ENCODE assay signal across 8 cellular contexts in the genomic region with DNA sequence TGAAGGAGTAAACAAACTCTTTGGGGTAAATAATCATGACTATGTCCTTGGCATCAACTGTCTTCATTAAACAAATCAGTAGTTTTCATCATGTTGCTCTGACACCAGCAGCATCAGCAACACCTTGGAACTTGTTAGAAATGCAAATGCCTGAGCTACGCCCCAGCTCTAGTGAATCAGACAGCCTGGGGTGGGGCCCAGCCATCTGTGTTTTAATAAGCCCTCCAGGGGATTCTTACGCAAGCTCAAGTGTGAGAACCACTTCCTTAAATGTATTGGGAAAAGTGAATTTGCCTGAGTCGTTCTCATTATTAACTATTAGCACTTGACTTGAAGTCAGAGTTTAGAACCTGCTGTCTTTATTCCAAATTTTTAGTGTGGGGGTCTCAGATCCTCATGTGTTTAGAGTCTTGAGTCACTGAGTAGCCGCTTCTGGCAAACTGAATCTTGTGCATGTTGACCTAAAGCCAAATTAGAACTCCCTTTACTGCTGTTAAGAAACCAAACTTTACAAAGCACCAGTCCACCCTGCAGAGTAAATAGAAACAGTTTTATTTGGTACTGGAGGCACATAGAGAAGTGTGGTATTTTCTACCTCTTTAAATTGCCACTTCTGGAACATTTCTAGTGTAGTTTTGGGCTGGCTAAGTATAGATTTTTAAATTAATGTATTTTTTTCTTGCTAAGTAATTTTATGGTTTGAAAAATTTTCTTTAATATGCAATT.
DNase-seq lines count a peak whose midpoint lies in the region; ATAC-seq, FAIRE-seq and TF ChIP-seq lines count a peak whose summit lies in the region.

No MANE protein-coding gene starts in this region.

- H3K9me3 ChIP-seq in lower lobe of right lung (no peaks in the 10 kb centered on the region), upper lobe of left lung (no peaks in the 10 kb centered on the region)

- H3K36me3 ChIP-seq in bronchial epithelial cell (ENCODE audit: control insufficient read depth, insufficient read depth, low read length) (no peaks in the 10 kb centered on the region), lower lobe of right lung (no peaks in the 10 kb centered on the region), upper lobe of left lung (no peaks in the 10 kb centered on the region)

- intact Hi-C loops in lower lobe of right lung (cut with DNase I): no loop called here

- peak in 1 of 4 donors; percentile 56 for TF ChIP-seq EP300 in upper lobe of left lung (IDR thresholded peaks at IDR 0.05)

- H3K27ac ChIP-seq in lower lobe of right lung (peak overlapping the region; percentile 62), upper lobe of left lung (peak overlapping the region in 2 of 4 donors; percentile 62 to 63)

- TF ChIP-seq CTCF in bronchial epithelial cell (IDR thresholded peaks at IDR 0.05; ENCODE audit: insufficient read depth, low read length, severe bottlenecking) (no peak), lower lobe of right lung (IDR thresholded peaks at IDR 0.05) (no peak), upper lobe of left lung (IDR thresholded peaks at IDR 0.05) (no peak)

- TF ChIP-seq POLR2A in upper lobe of left lung (IDR thresholded peaks at IDR 0.05): no peak

- H3K27me3 ChIP-seq in bronchial epithelial cell (ENCODE audit: control insufficient read depth, insufficient read depth, low read length): no peaks in the 10 kb centered on the region
- H3K27me3 ChIP-seq in lower lobe of right lung (ENCODE audit: low read depth): no peaks in the 10 kb centered on the region
- no peaks in the 10 kb centered on the region for H3K27me3 ChIP-seq in upper lobe of left lung

- no peak for FAIRE-seq in bronchial epithelial cell (lab: Jason Lieb, UNC)

- H3K4me1 ChIP-seq in lower lobe of right lung (peaks cover 26% of the 10 kb centered on the region), upper lobe of left lung (peaks cover 8 to 20% (median 11%) of the 10 kb centered on the region in 4 donors)

- no peak overlapping the region for H3K4me3 ChIP-seq in bronchial epithelial cell (ENCODE audit: low read depth, low read length)
- H3K4me3 ChIP-seq in lower lobe of right lung: no peak overlapping the region
- H3K4me3 ChIP-seq in upper lobe of left lung: no peak overlapping the region

- 28 to 29% methylated on average over 4 of the region's 4 CpGs for WGBS in upper lobe of left lung, 2 donors

- DNase-seq in NAMALWA (ENCODE audit: low spot score) (peak; percentile 81), bronchial epithelial cell (ENCODE audit: low read depth) (peak; percentile 87), lower lobe of right lung (peak; percentile 86), upper lobe of left lung (peak in 1 of 2 donors; percentile 92), H4 (ENCODE audit: low spot score) (no peak)
- no peak for DNase-seq in activated CD4-positive, alpha-beta T cell treated with anti-CD3 and anti-CD28 coated beads for 1 hour

- ATAC-seq in lower lobe of right lung (peak; percentile 91 to 92), upper lobe of left lung (ENCODE audit: low FRiP score in 2 of 2) (peak; percentile 80 to 93), GM18519 (IDR thresholded peaks at IDR 0.05; ENCODE audit: low FRiP score, unreplicated experiment) (no peak), HG03460 (IDR thresholded peaks at IDR 0.05; ENCODE audit: unreplicated experiment) (no peak)

Comparison
In these comparisons a context has a peak if more than half of its experiments do, and no peak if none do; other contexts are left out.
1. DNase-seq: peak in NAMALWA (single experiment), bronchial epithelial cell (single experiment) and lower lobe of right lung (single experiment); none in H4 (single experiment) and activated CD4-positive, alpha-beta T cell treated with anti-CD3 and anti-CD28 coated beads for 1 hour (single experiment).
2. ATAC-seq: peak in lower lobe of right lung (2 of 2) and upper lobe of left lung (2 of 2); none in GM18519 (single experiment) and HG03460 (single experiment).